ENCODE assay signal across 19 cellular contexts in the genomic region with DNA sequence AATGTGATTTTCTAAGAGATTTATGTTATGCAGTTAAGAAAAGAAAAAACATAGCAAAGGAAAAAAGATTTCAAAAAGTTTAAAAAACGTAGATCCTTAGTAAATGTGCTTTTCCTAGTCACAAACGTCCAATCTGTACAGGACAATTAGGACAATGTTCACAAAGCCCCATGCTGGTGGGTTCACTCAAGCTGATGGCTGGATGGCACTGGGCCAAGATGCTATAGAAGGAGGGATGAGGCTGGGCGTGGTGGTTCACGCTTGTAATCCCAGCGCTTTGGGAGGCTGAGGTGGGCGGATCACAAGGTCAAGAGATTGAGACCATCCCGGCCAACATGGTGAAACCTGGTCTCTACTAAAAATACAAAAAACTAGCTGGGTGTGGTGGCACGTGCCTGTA.
"Had no signal": no experiment of that assay in that cellular context is flagged by ENCODE, and none has a peak within 500 bp of the region (broad histone marks: within the 10 kb centered on the region; RNA-seq: fewer than 3 reads in every experiment).

No MANE protein-coding gene starts in this region.

- H3K4me2 ChIP-seq: hepatocyte had no signal

- H3K27me3 Mint-ChIP-seq: activated naive CD4-positive, alpha-beta T cell treated with anti-CD3 and anti-CD28 coated beads, Interleukin-2, amount 50 U/mL, for 24 hours; naive thymus-derived CD4-positive, alpha-beta T cell had no signal

- H3K4me1 ChIP-seq: pancreas had no signal

- H3K9me3 ChIP-seq: esophagus squamous epithelium, pancreas, suprapubic skin, upper lobe of left lung had no signal

- DNase-seq: activated CD4-positive, alpha-beta T cell treated with anti-CD3 and anti-CD28 coated beads for 1 hour; activated CD4-positive, alpha-beta T cell treated with anti-CD3 and anti-CD28 coated beads, Interleukin-2, amount 50 U/mL, for 4 hours; activated effector memory CD4-positive, alpha-beta T cell treated with anti-CD3 and anti-CD28 coated beads, Interleukin-2, amount 50 U/mL, for 16 hours; activated T-cell treated with anti-CD3 and anti-CD28 coated beads, Interleukin-2, amount 50 U/mL, for 72 hours; cerebellar nuclear complex; effector CD4-positive, alpha-beta T cell; esophagus squamous epithelium; mesendoderm; naive thymus-derived CD4-positive, alpha-beta T cell; pancreas; stimulated activated CD4-positive, alpha-beta T cell treated with anti-CD3 and anti-CD28 coated beads, Interleukin-12 subunit alpha, Interleukin-12 subunit beta, amount 100 ng/mL, for 4 hours; stimulated activated CD4-positive, alpha-beta T cell treated with anti-CD3 and anti-CD28 coated beads, Interleukin-1b, Interleukin-23, amount 100 ng/mL, for 48 hours; stimulated activated naive CD8-positive, alpha-beta T cell treated with anti-CD3 and anti-CD28 coated beads, Interleukin-15, Interleukin-2, amounts not matched to agents 100 U/mL and 50 U/mL, for 24 hours; T-helper 2 cell; upper lobe of left lung had no signal

- H3K27me3 ChIP-seq: esophagus squamous epithelium, hepatocyte, pancreas, suprapubic skin, upper lobe of left lung had no signal

- H3K27ac ChIP-seq: hepatocyte, pancreas, suprapubic skin, upper lobe of left lung, VCaP had no signal

- ATAC-seq: activated T-cell treated with anti-CD3 and anti-CD28 coated beads, Interleukin-2, amount 50 U/mL, for 72 hours; naive thymus-derived CD4-positive, alpha-beta T cell; pancreas; stimulated activated naive CD8-positive, alpha-beta T cell treated with anti-CD3 and anti-CD28 coated beads, Interleukin-15, Interleukin-2, amounts not matched to agents 100 U/mL and 50 U/mL, for 24 hours had no signal

- H3K27ac Mint-ChIP-seq: activated naive CD4-positive, alpha-beta T cell treated with anti-CD3 and anti-CD28 coated beads, Interleukin-2, amount 50 U/mL, for 24 hours; activated T-cell treated with anti-CD3 and anti-CD28 coated beads, Interleukin-2, amount 50 U/mL, for 72 hours had no signal

- H3K9me3 Mint-ChIP-seq: activated naive CD4-positive, alpha-beta T cell treated with anti-CD3 and anti-CD28 coated beads, Interleukin-2, amount 50 U/mL, for 24 hours; activated T-cell treated with anti-CD3 and anti-CD28 coated beads, Interleukin-2, amount 50 U/mL, for 72 hours had no signal

- H3K36me3 ChIP-seq: pancreas, suprapubic skin, upper lobe of left lung had no signal

- H3K4me3 Mint-ChIP-seq: activated naive CD4-positive, alpha-beta T cell treated with anti-CD3 and anti-CD28 coated beads, Interleukin-2, amount 50 U/mL, for 24 hours; activated T-cell treated with anti-CD3 and anti-CD28 coated beads, Interleukin-2, amount 50 U/mL, for 72 hours; naive thymus-derived CD4-positive, alpha-beta T cell had no signal

- H2AFZ ChIP-seq: hepatocyte had no signal

- H3K4me3 ChIP-seq: esophagus squamous epithelium, hepatocyte, pancreas, suprapubic skin, upper lobe of left lung had no signal
